ENCODE assay signal across 14 cellular contexts in the genomic region with DNA sequence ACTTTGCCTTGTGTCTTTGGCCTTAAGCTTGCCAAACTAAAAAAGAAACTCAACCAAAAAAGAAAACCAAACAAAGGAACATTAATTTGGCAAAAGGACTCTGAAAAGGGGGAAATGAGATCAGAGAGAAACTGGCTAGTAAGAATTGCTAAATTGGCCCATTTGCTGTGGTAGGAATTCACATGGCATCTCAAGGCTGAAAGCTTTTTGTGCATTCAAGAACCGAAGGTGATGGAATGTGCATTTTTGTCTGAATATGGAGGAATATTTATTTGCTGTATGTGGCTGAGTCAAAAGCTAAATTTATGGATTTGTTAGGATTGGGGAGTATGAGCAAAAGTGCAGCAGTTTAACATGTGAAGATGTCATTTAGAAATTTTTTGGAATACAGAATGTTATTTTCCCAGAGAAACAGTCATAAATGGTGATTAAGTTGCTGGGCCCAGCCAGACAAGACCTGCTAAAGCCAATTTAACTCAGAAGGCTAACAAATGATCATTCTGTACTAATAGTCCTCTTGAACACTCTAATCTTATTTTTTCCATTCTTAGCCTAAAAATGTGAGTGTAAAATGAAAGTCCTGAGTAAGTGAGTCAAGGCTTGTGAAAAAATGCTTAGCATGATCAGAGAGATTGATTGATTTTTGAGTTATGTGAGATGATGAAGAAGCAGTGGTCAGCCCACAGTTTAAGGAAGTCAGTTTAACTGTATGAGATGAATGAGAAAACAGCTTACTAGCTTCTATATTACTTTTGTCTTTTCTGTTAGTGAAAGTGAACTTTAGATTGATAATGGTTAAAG.
DNase-seq lines count a peak whose midpoint lies in the region; ATAC-seq, FAIRE-seq and TF ChIP-seq lines count a peak whose summit lies in the region.
"Had no signal": no experiment of that assay in that cellular context is flagged by ENCODE, and none has a peak within 500 bp of the region (broad histone marks: within the 10 kb centered on the region; RNA-seq: fewer than 3 reads in every experiment).

No MANE protein-coding gene starts in this region.

- H3K27ac Mint-ChIP-seq in astrocyte (ENCODE audit: unreplicated experiment) (no peak overlapping the region), Caco-2 (ENCODE audit: unreplicated experiment) (no peak overlapping the region)
- H3K27ac Mint-ChIP-seq: activated naive CD8-positive, alpha-beta T cell had no signal

- POLR2A ChIA-PET in Caco-2 (lab: Charles Lee): no interaction called here

- peak; percentile 26 for DNase-seq in SIG-M5 treated with dmso at 0.1 percent for 504 hours (lab: John Stamatoyannopoulos, UW; ENCODE audit: unreplicated experiment)
- DNase-seq in SIG-M5 (lab: John Stamatoyannopoulos, UW): no peak
- DNase-seq in astrocyte (ENCODE audit: low read depth): peak; percentile 78
- no peak for DNase-seq in left lung
- no peak for DNase-seq in upper lobe of left lung
- no peak for DNase-seq in Caco-2
- DNase-seq in KG1 (lab: John Stamatoyannopoulos, UW): no peak
- DNase-seq in superior temporal gyrus (ENCODE audit: extremely low spot score): no peak
- DNase-seq: activated CD4-positive, alpha-beta T cell treated with anti-CD3 and anti-CD28 coated beads, Interleukin-2, amount 50 U/mL, for 4 hours; effector CD4-positive, alpha-beta T cell; hypothalamus; NCI-H82 had no signal

- H3K27ac ChIP-seq in astrocyte (ENCODE audit: low read depth, low read length) (peak overlapping the region; percentile 19), left lung (peak overlapping the region; percentile 16 to 62), upper lobe of left lung (peak overlapping the region in 3 of 4 donors; percentile 3 to 42 (median 12))

- no peaks in the 10 kb centered on the region for H3K4me1 ChIP-seq in astrocyte (ENCODE audit: insufficient read depth, low read length)
- peaks cover 0 to 11% of the 10 kb centered on the region in 2 donors for H3K4me1 ChIP-seq in left lung
- peaks cover under 1 to 7% (median 6%) of the 10 kb centered on the region in 4 donors for H3K4me1 ChIP-seq in upper lobe of left lung
- H3K4me1 ChIP-seq in Caco-2: no peaks in the 10 kb centered on the region

- H3K4me3 Mint-ChIP-seq in astrocyte (ENCODE audit: unreplicated experiment) (no peak overlapping the region), Caco-2 (ENCODE audit: unreplicated experiment) (no peak overlapping the region)
- H3K4me3 Mint-ChIP-seq: activated naive CD8-positive, alpha-beta T cell had no signal

- ATAC-seq in left lung (peak; percentile 19), upper lobe of left lung (ENCODE audit: low FRiP score in 2 of 2) (peak in 1 of 2 donors; percentile 56)

- TF ChIP-seq POLR2A in upper lobe of left lung (IDR thresholded peaks at IDR 0.05): no peak

- H3K4me3 ChIP-seq in astrocyte (ENCODE audit: insufficient read depth, low read depth, low read length): no peak overlapping the region
- H3K4me3 ChIP-seq in left lung: no peak overlapping the region
- H3K4me3 ChIP-seq in upper lobe of left lung: no peak overlapping the region
- H3K4me3 ChIP-seq in Caco-2 (ENCODE audit: low read depth, low read length): no peak overlapping the region
- H3K4me3 ChIP-seq: skin epidermis had no signal

- BruUV-seq in Caco-2 (replicated peaks; lab: Mats Ljungman, UMichigan): no TSS peak

- H3K79me2 ChIP-seq in astrocyte (ENCODE audit: insufficient read depth, low read length): peaks cover 16% of the 10 kb centered on the region

- H3K9me3 ChIP-seq in astrocyte (ENCODE audit: insufficient read depth, low read depth, low read length) (no peaks in the 10 kb centered on the region), left lung (no peaks in the 10 kb centered on the region), upper lobe of left lung (no peaks in the 10 kb centered on the region), Caco-2 (no peaks in the 10 kb centered on the region)

- intact Hi-C loops in left lung (cut with DNase I): no loop called here
- intact Hi-C loops in Caco-2 (cut with micrococcal nuclease; ENCODE audit: unreplicated experiment): no loop called here

- H4K20me1 ChIP-seq in astrocyte (ENCODE audit: insufficient read depth, low read length): no peaks in the 10 kb centered on the region

- peaks cover 4% of the 10 kb centered on the region for H3K36me3 ChIP-seq in astrocyte (ENCODE audit: insufficient read depth, low read length)
- peaks cover 0 to 5% of the 10 kb centered on the region in 2 donors for H3K36me3 ChIP-seq in left lung
- H3K36me3 ChIP-seq in upper lobe of left lung: no peaks in the 10 kb centered on the region
- H3K36me3 ChIP-seq in Caco-2 (ENCODE audit: control insufficient read depth, insufficient read depth, low read length): peaks cover 4% of the 10 kb centered on the region; the same call in 1 of the 2 replicates

- H3K27me3 Mint-ChIP-seq in astrocyte (ENCODE audit: low read depth, unreplicated experiment): no peaks in the 10 kb centered on the region
- no peaks in the 10 kb centered on the region for H3K27me3 Mint-ChIP-seq in Caco-2 (ENCODE audit: insufficient read depth, unreplicated experiment)
- H3K27me3 Mint-ChIP-seq: activated naive CD8-positive, alpha-beta T cell had no signal

- H3K4me1 Mint-ChIP-seq in astrocyte (ENCODE audit: low read depth, unreplicated experiment) (peaks cover 6% of the 10 kb centered on the region), Caco-2 (ENCODE audit: low read depth, unreplicated experiment) (peaks cover 7% of the 10 kb centered on the region)

- no peak overlapping the region for H3K4me2 ChIP-seq in astrocyte (ENCODE audit: low read length)

- FAIRE-seq in astrocyte (lab: Jason Lieb, UNC): peak; percentile 37

- TF ChIP-seq EP300 in upper lobe of left lung (IDR thresholded peaks at IDR 0.05): no peak

- H3K27me3 ChIP-seq in astrocyte (ENCODE audit: insufficient read depth, low read length) (no peaks in the 10 kb centered on the region), left lung (no peaks in the 10 kb centered on the region), upper lobe of left lung (no peaks in the 10 kb centered on the region), Caco-2 (replicated peaks; ENCODE audit: control insufficient read depth, insufficient read depth, low read length) (no peaks in the 10 kb centered on the region)

- CTCF ChIA-PET in Caco-2 (lab: Charles Lee): no interaction called here

- H3K9me3 Mint-ChIP-seq in astrocyte (ENCODE audit: unreplicated experiment) (no peaks in the 10 kb centered on the region), Caco-2 (ENCODE audit: unreplicated experiment) (peaks cover 4% of the 10 kb centered on the region)

- WGBS in upper lobe of left lung, 2 donors: 55 to 73% methylated on average over 1 of the region's 1 CpG

- TF ChIP-seq CTCF in astrocyte (IDR thresholded peaks at IDR 0.05; ENCODE audit: insufficient read depth, low read depth, low read length) (no peak), left lung (IDR thresholded peaks at IDR 0.05) (no peak), upper lobe of left lung (IDR thresholded peaks at IDR 0.05) (no peak), Caco-2 (IDR thresholded peaks at IDR 0.05; ENCODE audit: insufficient read depth in 1 of 2, low read depth in 1 of 2, low read length in 1 of 2, severe bottlenecking in 1 of 2, unreplicated experiment in 1 of 2) (no peak)

- H3K36me3 Mint-ChIP-seq in astrocyte (ENCODE audit: low read depth, unreplicated experiment) (peaks cover 9% of the 10 kb centered on the region), Caco-2 (ENCODE audit: insufficient read depth, unreplicated experiment) (peaks cover 18% of the 10 kb centered on the region)

- no peak overlapping the region for H3K9ac ChIP-seq in astrocyte (ENCODE audit: low read length)

- no peak overlapping the region for H2AFZ ChIP-seq in astrocyte (ENCODE audit: low read depth, low read length)

Comparison
In these comparisons a context has a peak if more than half of its experiments do, and no peak if none do; other contexts are left out.
1. DNase-seq: peak in SIG-M5 treated with dmso at 0.1 percent for 504 hours (single experiment) and astrocyte (single experiment); none in SIG-M5 (single experiment), left lung (0 of 2), upper lobe of left lung (0 of 2), Caco-2 (0 of 2), KG1 (single experiment) and superior temporal gyrus (single experiment).
2. Peak in every context shown above with its lines, with median percentiles within 50 percentile points of each other: H3K27ac ChIP-seq.